Comparison of ENCODE assay signal across 8 cellular contexts in genomic region chr10:134743-135600, GRCh38. TPM values are rescaled to one million over a fixed set of nuclear protein-coding genes. Genes with fewer than 3 reads are reported as not detected.
DNase-seq lines count a peak whose midpoint lies in the region; ATAC-seq and TF ChIP-seq lines count a peak whose summit lies in the region.

ZMYND11 (plus strand) TSS chr10:135455; CDS start chr10:180013, 44,558 bp downstream.

- no peaks in the 10 kb centered on the region; the same call in 1 of the 2 replicates for H3K9me3 ChIP-seq in AG04450 (ENCODE audit: control insufficient read depth, insufficient read depth, low read length)
- H3K9me3 ChIP-seq in thymus (ENCODE audit: control insufficient read depth), result no peaks in the 10 kb centered on the region

- peaks cover 11% of the 10 kb centered on the region for H3K4me1 ChIP-seq in thymus (ENCODE audit: control insufficient read depth, insufficient read depth, low read length)

- DNase-seq in AG04450 (ENCODE audit: low read depth, low spot score) (no peak), RPMI8226 (peak; percentile 62), glomerular endothelial cell (ENCODE audit: extremely low read depth, low read depth, low spot score) (no peak), osteocyte (ENCODE audit: extremely low spot score, unreplicated experiment) (peak; percentile 90)
- DNase-seq in activated naive CD4-positive, alpha-beta T cell treated with anti-CD3 and anti-CD28 coated beads, Interleukin-2, amount 50 U/mL, for 16 hours, result peak; percentile 72

- H3K27me3 ChIP-seq in AG04450 (ENCODE audit: control insufficient read depth, insufficient read depth, low read length) (no peaks in the 10 kb centered on the region), thymus (ENCODE audit: control insufficient read depth, insufficient read depth) (peaks cover 6% of the 10 kb centered on the region)

- CTCF ChIA-PET in AG04450 (lab: Charles Lee), result no interaction called here

- TF ChIP-seq CTCF in AG04450 (IDR thresholded peaks at IDR 0.05; ENCODE audit: low read depth, low read length) (no peak), osteocyte (IDR thresholded peaks at IDR 0.05) (no peak)

- no peaks in the 10 kb centered on the region for H3K9me3 Mint-ChIP-seq in osteocyte (ENCODE audit: unreplicated experiment)

- peaks cover 44% of the 10 kb centered on the region for H3K4me1 Mint-ChIP-seq in osteocyte (ENCODE audit: unreplicated experiment)

- H3K4me3 Mint-ChIP-seq in osteocyte (ENCODE audit: unreplicated experiment), result peak within 1 kb of the TSS; percentile 83

- POLR2A ChIA-PET in AG04450 (lab: Yijun Ruan, JAX), result no interaction called here

- TF ChIP-seq POLR2A in GM18526 (IDR thresholded peaks at IDR 0.05; ENCODE audit: extremely low read depth, insufficient read length), result peak; percentile 54

- H3K4me3 ChIP-seq in AG04450 (ENCODE audit: low read depth, low read length), result peak within 1 kb of the TSS; percentile 89
- peak within 1 kb of the TSS; percentile 93 for H3K4me3 ChIP-seq in thymus (ENCODE audit: low read length)

- no peaks in the 10 kb centered on the region for H3K27me3 Mint-ChIP-seq in osteocyte (ENCODE audit: unreplicated experiment)

- under 1% methylated on average over 129 of the region's 131 CpGs for WGBS in thymus

- ATAC-seq in HG03066 (IDR thresholded peaks at IDR 0.05; ENCODE audit: low read depth, unreplicated experiment), result peak; percentile 44

- H3K27ac Mint-ChIP-seq in osteocyte (ENCODE audit: unreplicated experiment), result peak within 1 kb of the TSS; percentile 89

- no peaks in the 10 kb centered on the region for H3K36me3 ChIP-seq in thymus (ENCODE audit: control insufficient read depth, insufficient read depth)

- H3K27ac ChIP-seq in AG04450 (ENCODE audit: low read depth, low read length), result peak within 1 kb of the TSS; percentile 54
- peak within 1 kb of the TSS; percentile 89 for H3K27ac ChIP-seq in thymus (ENCODE audit: low read depth)

- H3K36me3 Mint-ChIP-seq in osteocyte (ENCODE audit: unreplicated experiment), result no peaks in the 10 kb centered on the region

RNA-seq across cellular contexts. Expression of gene ZMYND11, which starts in this region (rescaled TPM):
- polyA plus RNA-seq in AG04450 (2011; rRNA removed) (58.7 and 76.0 TPM in 2 replicates), thymus (45.0 TPM)
- 33.2 and 46.7 TPM in 2 replicates for polyA minus RNA-seq in AG04450 (2011; rRNA and poly(A)+ RNA removed)
- total RNA-seq in glomerular endothelial cell (31.6 and 43.7 TPM in 2 replicates), osteocyte (87.7 and 87.8 TPM in 2 replicates)

Comparison
In these comparisons a context has a peak if more than half of its experiments do, and no peak if none do; other contexts are left out.
1. DNase-seq: peak in RPMI8226 (single experiment), activated naive CD4-positive, alpha-beta T cell treated with anti-CD3 and anti-CD28 coated beads, Interleukin-2, amount 50 U/mL, for 16 hours (single experiment) and osteocyte (single experiment); none in AG04450 (single experiment) and glomerular endothelial cell (single experiment).